In genomic region chr4:2745981-2746806, GRCh38 we compare ENCODE assay signal across 8 cellular contexts. TPM values are rescaled to one million over a fixed set of nuclear protein-coding genes. Genes with fewer than 3 reads are reported as not detected.
DNase-seq lines count a peak whose midpoint lies in the region; ATAC-seq and TF ChIP-seq lines count a peak whose summit lies in the region.

No MANE protein-coding gene starts in this region.

- intact Hi-C loops in dendritic cell treated with granulocyte-macrophage colony-stimulating factor and Interleukin-4, amounts not matched to agents 40 ng/mL and 50 ng/mL, for 4 days (cut with micrococcal nuclease) = loop anchor here (1.0 kb wide), 1 partner anchor 10 kb away; the partner anchor contains the start of gene TNIP2
- intact Hi-C loops in psoas muscle (cut with DNase I) = no loop called here

- no peaks in the 10 kb centered on the region for H3K27me3 ChIP-seq in psoas muscle (ENCODE audit: insufficient read depth in 3 of 3, low read length in 2 of 3)

- H3K4me3 ChIP-seq in psoas muscle = no peak overlapping the region

- WGBS in psoas muscle, 3 donors = 71 to 73% (median 72%) methylated on average over 21 of the region's 21 CpGs

- H3K4me3 Mint-ChIP-seq in dendritic cell treated with granulocyte-macrophage colony-stimulating factor and Interleukin-4, amounts not matched to agents 40 ng/mL and 50 ng/mL, for 4 days = peak overlapping the region; percentile 42

- peak; percentile 70 for DNase-seq in AG20443 (ENCODE audit: low spot score)
- peak; percentile 77 for DNase-seq in activated CD4-positive, alpha-beta T cell treated with anti-CD3 and anti-CD28 coated beads for 1 hour
- peak; percentile 63 to 67 for DNase-seq in psoas muscle
- no peak for DNase-seq in KG1 (lab: John Stamatoyannopoulos, UW)
- DNase-seq in NCI-H1930 (lab: John Stamatoyannopoulos, UW) = no peak

- peaks cover 5 to 64% of the 10 kb centered on the region in 2 donors for H3K36me3 ChIP-seq in psoas muscle (ENCODE audit: insufficient read depth in 1 of 2, low read depth in 1 of 2)

- TF ChIP-seq CTCF in psoas muscle (IDR thresholded peaks at IDR 0.05) = no peak

- H3K36me3 Mint-ChIP-seq in dendritic cell treated with granulocyte-macrophage colony-stimulating factor and Interleukin-4, amounts not matched to agents 40 ng/mL and 50 ng/mL, for 4 days (ENCODE audit: low read depth) = peaks cover 79% of the 10 kb centered on the region

- no peaks in the 10 kb centered on the region for H3K9me3 Mint-ChIP-seq in dendritic cell treated with granulocyte-macrophage colony-stimulating factor and Interleukin-4, amounts not matched to agents 40 ng/mL and 50 ng/mL, for 4 days

- no peaks in the 10 kb centered on the region for H3K27me3 Mint-ChIP-seq in dendritic cell treated with granulocyte-macrophage colony-stimulating factor and Interleukin-4, amounts not matched to agents 40 ng/mL and 50 ng/mL, for 4 days

- ATAC-seq in GM19328 (IDR thresholded peaks at IDR 0.05; ENCODE audit: unreplicated experiment) (peak; percentile 79), HG03442 (IDR thresholded peaks at IDR 0.05; ENCODE audit: unreplicated experiment) (peak; percentile 90), psoas muscle (peak; percentile 59 to 80 (median 76))

- peak overlapping the region; percentile 72 for H3K27ac ChIP-seq in psoas muscle

- peak overlapping the region; percentile 95 for H3K27ac Mint-ChIP-seq in dendritic cell treated with granulocyte-macrophage colony-stimulating factor and Interleukin-4, amounts not matched to agents 40 ng/mL and 50 ng/mL, for 4 days

- no peaks in the 10 kb centered on the region for H3K9me3 ChIP-seq in psoas muscle

- peaks cover 66% of the 10 kb centered on the region for H3K4me1 Mint-ChIP-seq in dendritic cell treated with granulocyte-macrophage colony-stimulating factor and Interleukin-4, amounts not matched to agents 40 ng/mL and 50 ng/mL, for 4 days (ENCODE audit: low read depth)

- peaks cover 18% of the 10 kb centered on the region for H3K4me1 ChIP-seq in psoas muscle

RNA-seq across cellular contexts. Expression of gene TNIP2, which starts 9.9 kb away (rescaled TPM):
- total RNA-seq in psoas muscle = 10 to 100 TPM; 16.3 to 44.6 (median 32.4) TPM
- 10 to 100 TPM; 45.9 to 66.2 (median 59.5) TPM for polyA plus RNA-seq in psoas muscle

RNA-seq across cellular contexts. Expression of gene SH3BP2, which starts 46.7 kb away (rescaled TPM):
- 10 to 100 TPM; 12.4 to 18.1 (median 13.9) TPM for total RNA-seq in psoas muscle
- 10 to 100 TPM in 1 of 3 donors, 1 to 10 TPM in 2; 7.1 to 13.1 (median 8.0) TPM for polyA plus RNA-seq in psoas muscle

Comparison
In these comparisons a context has a peak if more than half of its experiments do, and no peak if none do; other contexts are left out.
1. DNase-seq: peak in AG20443 (single experiment), activated CD4-positive, alpha-beta T cell treated with anti-CD3 and anti-CD28 coated beads for 1 hour (single experiment) and psoas muscle (2 of 2); none in KG1 (single experiment) and NCI-H1930 (0 of 2).
2. Peak in every context shown above with its lines, with median percentiles within 50 percentile points of each other: ATAC-seq.